ENCODE assay signal across 22 cellular contexts in the genomic region with DNA sequence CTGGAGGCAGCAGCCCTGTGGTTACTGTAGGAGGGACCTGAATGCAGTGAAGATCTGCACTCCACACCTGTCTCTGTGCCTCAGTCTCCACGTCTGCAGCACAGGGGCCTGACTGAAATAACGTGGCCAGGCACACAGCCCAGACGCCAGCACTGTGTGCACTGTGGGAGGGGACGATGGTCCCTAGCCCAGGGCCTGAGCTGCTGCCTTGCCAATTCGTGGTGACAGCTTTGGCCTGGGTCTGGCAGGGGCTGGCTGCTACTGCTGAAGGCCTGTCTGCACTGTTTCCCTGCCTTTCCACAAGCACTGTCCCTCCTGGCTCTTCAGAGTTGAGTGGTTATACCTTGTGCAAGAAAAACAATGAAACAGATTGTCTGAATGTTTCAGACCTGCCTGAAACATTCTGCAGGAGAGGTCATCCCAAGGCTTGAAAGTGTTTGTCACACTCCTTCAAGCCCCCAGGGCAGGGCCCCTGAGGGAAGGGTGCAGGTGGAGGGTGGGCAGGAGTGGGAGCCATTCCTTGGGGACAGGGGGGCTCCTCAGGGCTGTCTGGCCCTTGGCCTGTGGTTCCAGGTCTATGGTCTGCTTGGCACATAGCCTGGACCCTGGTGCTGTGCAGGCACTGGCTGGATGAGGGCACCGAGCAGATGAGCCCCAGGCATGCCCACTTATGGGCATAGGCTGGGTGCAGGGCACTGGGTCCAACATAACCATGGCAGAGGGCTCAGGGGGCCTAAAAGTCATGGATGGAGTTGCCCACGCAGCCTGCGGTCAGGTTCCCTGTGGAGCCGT. TPM values are rescaled to one million over a fixed set of nuclear protein-coding genes. Genes with fewer than 3 reads are reported as not detected.
DNase-seq lines count a peak whose midpoint lies in the region; ATAC-seq and TF ChIP-seq lines count a peak whose summit lies in the region.
"Had no signal": no experiment of that assay in that cellular context is flagged by ENCODE, and none has a peak within 500 bp of the region (broad histone marks: within the 10 kb centered on the region; RNA-seq: fewer than 3 reads in every experiment).

No MANE protein-coding gene starts in this region.

- H2BK12ac ChIP-seq in trophoblast cell (ENCODE audit: low read length) = no peak overlapping the region

- H4K20me1 ChIP-seq in KMS-11 (ENCODE audit: insufficient read depth) = no peaks in the 10 kb centered on the region

- no peak overlapping the region for H3K14ac ChIP-seq in trophoblast cell (ENCODE audit: low read length)

- H2BK5ac ChIP-seq in trophoblast cell (ENCODE audit: low read depth, low read length, poor library complexity) = no peak overlapping the region

- WGBS in trophoblast cell (ENCODE audit: extremely low coverage, insufficient coverage, insufficient read length) = no CpG with 5 or more reads among the region's 9 CpGs

- H3K4me3 Mint-ChIP-seq in activated CD8-positive, alpha-beta memory T cell treated with anti-CD3 and anti-CD28 coated beads, Interleukin-2, amount 10 ng/mL, durations not matched to agents 7 days and 5 days = no peak overlapping the region
- H3K4me3 Mint-ChIP-seq in central memory CD8-positive, alpha-beta T cell = no peak overlapping the region
- H3K4me3 Mint-ChIP-seq: nephron; stimulated activated naive CD8-positive, alpha-beta T cell treated with anti-CD3 and anti-CD28 coated beads, Interleukin-15, Interleukin-2, amounts not matched to agents 100 ng/mL and 50 ng/mL, for 24 hours had no signal

- peaks cover 31% of the 10 kb centered on the region for H3K4me1 Mint-ChIP-seq in activated CD8-positive, alpha-beta memory T cell treated with anti-CD3 and anti-CD28 coated beads, Interleukin-2, amount 10 ng/mL, durations not matched to agents 7 days and 5 days
- H3K4me1 Mint-ChIP-seq in central memory CD8-positive, alpha-beta T cell = peaks cover 22% of the 10 kb centered on the region

- CTCF ChIA-PET in activated CD8-positive, alpha-beta memory T cell treated with anti-CD3 and anti-CD28 coated beads, Interleukin-2, amount 10 ng/mL, durations not matched to agents 7 days and 5 days (lab: Charles Lee) = interaction anchor here (1.3 to 1.6 kb wide), 4 partner anchors 15 to 76 kb away, joined by 3 to 10 read pairs (median 6); a partner anchor contains a TSS

- H4K8ac ChIP-seq in trophoblast cell (ENCODE audit: low read depth, low read length) = no peak overlapping the region

- no peaks in the 10 kb centered on the region for H3K79me1 ChIP-seq in trophoblast cell (ENCODE audit: low read length)

- ATAC-seq in activated CD8-positive, alpha-beta memory T cell treated with anti-CD3 and anti-CD28 coated beads, Interleukin-2, amount 10 ng/mL, durations not matched to agents 7 days and 5 days = no peak
- ATAC-seq in central memory CD8-positive, alpha-beta T cell (replicated peaks; ENCODE audit: extremely low read depth, poor library complexity, severe bottlenecking) = no peak

- no peaks in the 10 kb centered on the region for H3K9me3 Mint-ChIP-seq in activated CD8-positive, alpha-beta memory T cell treated with anti-CD3 and anti-CD28 coated beads, Interleukin-2, amount 10 ng/mL, durations not matched to agents 7 days and 5 days (ENCODE audit: low read depth)
- no peaks in the 10 kb centered on the region for H3K9me3 Mint-ChIP-seq in central memory CD8-positive, alpha-beta T cell
- H3K9me3 Mint-ChIP-seq: nephron; stimulated activated naive CD8-positive, alpha-beta T cell treated with anti-CD3 and anti-CD28 coated beads, Interleukin-15, Interleukin-2, amounts not matched to agents 100 ng/mL and 50 ng/mL, for 24 hours had no signal

- H2AFZ ChIP-seq in KMS-11 (ENCODE audit: low read depth) (no peak overlapping the region), trophoblast cell (ENCODE audit: insufficient read depth, low read length, poor library complexity) (no peak overlapping the region)

- DNase-seq in activated CD8-positive, alpha-beta memory T cell treated with anti-CD3 and anti-CD28 coated beads, Interleukin-2, amount 10 ng/mL, durations not matched to agents 7 days and 5 days = no peak
- no peak for DNase-seq in activated CD8-positive, alpha-beta memory T cell treated with anti-CD3 and anti-CD28 coated beads, Interleukin-2, amount 50 U/mL, for 48 hours
- no peak for DNase-seq in central memory CD8-positive, alpha-beta T cell (ENCODE audit: low spot score in 2 of 2)
- DNase-seq in trophoblast cell (no peak), NCI-H146 (lab: John Stamatoyannopoulos, UW) (no peak), NAMALWA (ENCODE audit: low spot score) (no peak), WERI-Rb-1 (no peak)
- DNase-seq: activated CD4-positive, alpha-beta T cell treated with anti-CD3 and anti-CD28 coated beads for 4 hours; adrenal gland; DMS79 treated with DMSO at 0.1 percent for 48 hours; HCEC 1CT; heart right ventricle; mammary epithelial cell; NCI-H187 treated with DMSO at 0.1 percent for 48 hours; NCI-H446; retina; SIG-M5; T1000 had no signal

- H3K4ac ChIP-seq in trophoblast cell (ENCODE audit: low read depth, low read length) = no peak overlapping the region

- no peak overlapping the region for H3K9ac ChIP-seq in KMS-11
- peak overlapping the region; percentile 9 for H3K9ac ChIP-seq in trophoblast cell (ENCODE audit: low read length)

- no peak overlapping the region for H2BK120ac ChIP-seq in trophoblast cell (ENCODE audit: insufficient read depth, low read length, poor library complexity)

- H3K9me3 ChIP-seq in trophoblast cell (ENCODE audit: insufficient read depth, low read depth, low read length) (peaks cover 1% of the 10 kb centered on the region), WERI-Rb-1 (ENCODE audit: severe bottlenecking) (no peaks in the 10 kb centered on the region)
- H3K9me3 ChIP-seq: adrenal gland, heart right ventricle had no signal

- peak overlapping the region; percentile 11 for H3K27ac Mint-ChIP-seq in activated CD8-positive, alpha-beta memory T cell treated with anti-CD3 and anti-CD28 coated beads, Interleukin-2, amount 10 ng/mL, durations not matched to agents 7 days and 5 days
- peak overlapping the region; percentile 22 for H3K27ac Mint-ChIP-seq in central memory CD8-positive, alpha-beta T cell (ENCODE audit: low read depth)
- H3K27ac Mint-ChIP-seq: nephron had no signal

- H4K91ac ChIP-seq in trophoblast cell (ENCODE audit: low read depth, low read length) = no peak overlapping the region

- no peak overlapping the region for H2AK5ac ChIP-seq in trophoblast cell (ENCODE audit: low read length)

- H3K18ac ChIP-seq in trophoblast cell (ENCODE audit: low read length) = no peak overlapping the region

- peaks cover 6% of the 10 kb centered on the region for H3K36me3 Mint-ChIP-seq in activated CD8-positive, alpha-beta memory T cell treated with anti-CD3 and anti-CD28 coated beads, Interleukin-2, amount 10 ng/mL, durations not matched to agents 7 days and 5 days
- peaks cover 4% of the 10 kb centered on the region for H3K36me3 Mint-ChIP-seq in central memory CD8-positive, alpha-beta T cell (ENCODE audit: insufficient read depth)

- H3K4me1 ChIP-seq in KMS-11 (ENCODE audit: low read depth, poor library complexity, severe bottlenecking) (peaks cover 38% of the 10 kb centered on the region), trophoblast cell (ENCODE audit: control insufficient read depth in 1 of 2, insufficient read depth in 2 of 2, low read length in 2 of 2) (no peaks in the 10 kb centered on the region)

- H3K27me3 Mint-ChIP-seq in activated CD8-positive, alpha-beta memory T cell treated with anti-CD3 and anti-CD28 coated beads, Interleukin-2, amount 10 ng/mL, durations not matched to agents 7 days and 5 days = no peaks in the 10 kb centered on the region
- no peaks in the 10 kb centered on the region for H3K27me3 Mint-ChIP-seq in central memory CD8-positive, alpha-beta T cell
- H3K27me3 Mint-ChIP-seq: stimulated activated naive CD8-positive, alpha-beta T cell treated with anti-CD3 and anti-CD28 coated beads, Interleukin-15, Interleukin-2, amounts not matched to agents 100 ng/mL and 50 ng/mL, for 24 hours had no signal

- H4K12ac ChIP-seq in trophoblast cell (ENCODE audit: low read depth, low read length) = no peak overlapping the region

- H3K27ac ChIP-seq in KMS-11 (no peak overlapping the region), trophoblast cell (ENCODE audit: low read depth, low read length) (no peak overlapping the region), WERI-Rb-1 (no peak overlapping the region)
- H3K27ac ChIP-seq: adrenal gland, cardiac muscle cell had no signal

- H3K4me3 ChIP-seq in KMS-11 (IDR thresholded peaks at IDR 0.05; ENCODE audit: insufficient read depth, low read depth, low read length) (no peak overlapping the region), trophoblast cell (ENCODE audit: low read depth, low read length) (no peak overlapping the region), WERI-Rb-1 (ENCODE audit: low read depth, low read length) (no peak overlapping the region)
- H3K4me3 ChIP-seq: adrenal gland, cardiac muscle cell, heart right ventricle had no signal

- H3K27me3 ChIP-seq in KMS-11 (ENCODE audit: insufficient read depth, low read depth) (no peaks in the 10 kb centered on the region), trophoblast cell (ENCODE audit: insufficient read depth, low read length) (no peaks in the 10 kb centered on the region), WERI-Rb-1 (ENCODE audit: insufficient read depth, low read depth, severe bottlenecking) (no peaks in the 10 kb centered on the region)
- H3K27me3 ChIP-seq: adrenal gland, cardiac muscle cell, heart right ventricle had no signal

- TF ChIP-seq CTCF in KMS-11 (conservative IDR thresholded peaks at IDR 0.05; ENCODE audit: low read depth, low read length) = no peak
- no peak for TF ChIP-seq CTCF in WERI-Rb-1 (IDR thresholded peaks at IDR 0.05; ENCODE audit: low read depth, low read length)

- H3K4me2 ChIP-seq in KMS-11 (peak overlapping the region; percentile 86), trophoblast cell (ENCODE audit: low read length) (no peak overlapping the region)

- no peaks in the 10 kb centered on the region for H3K36me3 ChIP-seq in KMS-11 (ENCODE audit: insufficient read depth)
- H3K36me3 ChIP-seq in trophoblast cell (ENCODE audit: control insufficient read depth in 1 of 2, insufficient read depth in 2 of 2, low read length in 2 of 2) = peaks cover 44 to 57% of the 10 kb centered on the region in 2 experiments
- H3K36me3 ChIP-seq in WERI-Rb-1 = peaks cover 77% of the 10 kb centered on the region
- H3K36me3 ChIP-seq: adrenal gland had no signal

- H3K23ac ChIP-seq in trophoblast cell (ENCODE audit: low read length) = peak overlapping the region; percentile 11

- H3K79me2 ChIP-seq in KMS-11 (ENCODE audit: insufficient read depth, low read depth) (no peaks in the 10 kb centered on the region), trophoblast cell (ENCODE audit: control insufficient read depth, insufficient read depth, low read length, poor library complexity) (no peaks in the 10 kb centered on the region)

RNA-seq across cellular contexts. Expression of a gene that starts 38.7 kb away (rescaled TPM):
- total RNA-seq in activated CD8-positive, alpha-beta memory T cell treated with anti-CD3 and anti-CD28 coated beads, Interleukin-2, amount 10 ng/mL, durations not matched to agents 7 days and 5 days = 100 to 1,000 TPM; 118 to 141 TPM
- 105 and 112 TPM in 2 replicates for polyA plus RNA-seq in trophoblast cell (2013)
